ENCODE assay signal across 9 cellular contexts in the genomic region with DNA sequence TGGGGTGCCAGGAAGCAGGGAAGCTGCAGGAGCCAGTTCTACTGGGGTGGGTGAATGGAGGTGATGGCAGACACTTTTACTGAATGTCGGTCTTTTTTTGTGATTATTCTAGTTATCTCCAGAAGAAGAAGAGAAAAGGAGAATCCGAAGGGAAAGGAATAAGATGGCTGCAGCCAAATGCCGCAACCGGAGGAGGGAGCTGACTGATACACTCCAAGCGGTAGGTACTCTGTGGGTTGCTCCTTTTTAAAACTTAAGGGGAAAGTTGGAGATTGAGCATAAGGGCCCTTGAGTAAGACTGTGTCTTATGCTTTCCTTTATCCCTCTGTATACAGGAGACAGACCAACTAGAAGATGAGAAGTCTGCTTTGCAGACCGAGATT. TPM values are rescaled to one million over a fixed set of nuclear protein-coding genes. Genes with fewer than 3 reads are reported as not detected.
DNase-seq lines count a peak whose midpoint lies in the region; ATAC-seq and TF ChIP-seq lines count a peak whose summit lies in the region.
"Had no signal": no experiment of that assay in that cellular context is flagged by ENCODE, and none has a peak within 500 bp of the region (broad histone marks: within the 10 kb centered on the region; RNA-seq: fewer than 3 reads in every experiment).

No MANE protein-coding gene starts in this region.

- H3K9ac ChIP-seq in subcutaneous abdominal adipose tissue (ENCODE audit: low read length in 5 of 5): peak overlapping the region; percentile 52 to 97 (median 91)

- peaks cover 33% of the 10 kb centered on the region for H3K36me3 Mint-ChIP-seq in activated CD4-positive, alpha-beta T cell treated with anti-CD3 and anti-CD28 coated beads for 36 hours (ENCODE audit: low read depth)

- H3K36me3 ChIP-seq in subcutaneous abdominal adipose tissue (ENCODE audit: control insufficient read depth in 5 of 5, insufficient read depth in 5 of 5, low read length in 5 of 5): peaks cover 3 to 29% (median 28%) of the 10 kb centered on the region in 5 donors

- H3K27me3 ChIP-seq in subcutaneous abdominal adipose tissue (ENCODE audit: control insufficient read depth in 5 of 5, insufficient read depth in 4 of 5, low read length in 5 of 5): peaks cover 0 to 5% (median 0%) of the 10 kb centered on the region in 5 donors

- no peak overlapping the region for H3K27ac Mint-ChIP-seq in activated CD4-positive, alpha-beta T cell treated with anti-CD3 and anti-CD28 coated beads for 36 hours

- no peak for DNase-seq in activated CD4-positive, alpha-beta T cell treated with anti-CD3 and anti-CD28 coated beads for 36 hours
- no peak for DNase-seq in activated CD4-positive, alpha-beta T cell treated with anti-CD3 and anti-CD28 coated beads, Interleukin-2, amount 50 U/mL, for 1 hour
- DNase-seq in caudate nucleus (lab: John Stamatoyannopoulos, UW) (no peak), medulla oblongata (ENCODE audit: extremely low spot score) (peak; percentile 39), inferior parietal cortex (ENCODE audit: extremely low spot score) (no peak), HEK293T (ENCODE audit: extremely low spot score) (no peak), G401 (ENCODE audit: low spot score) (no peak)
- DNase-seq: NCI-H446 had no signal

- in situ Hi-C loops in G401 (cut with HindIII; ENCODE audit: low sequenced_read_pairs): no loop called here

- H3K4me1 ChIP-seq in subcutaneous abdominal adipose tissue (ENCODE audit: control insufficient read depth in 5 of 5, insufficient read depth in 5 of 5, low read length in 5 of 5): peaks cover 11 to 57% (median 36%) of the 10 kb centered on the region in 5 donors

- no peaks in the 10 kb centered on the region for H3K9me3 ChIP-seq in subcutaneous abdominal adipose tissue (ENCODE audit: control insufficient read depth in 5 of 5, low read length in 5 of 5)

- peak overlapping the region; percentile 98 to 100 (median 99) for H3K4me3 ChIP-seq in subcutaneous abdominal adipose tissue (ENCODE audit: low read depth in 1 of 5, low read length in 5 of 5)

- CTCF ChIA-PET in activated CD4-positive, alpha-beta T cell treated with anti-CD3 and anti-CD28 coated beads for 36 hours (lab: Charles Lee): interaction anchor here (0.5 to 6.6 kb wide), 3 partner anchors 11 to 14 kb away, joined by 3 to 35 read pairs (median 18); no protein-coding TSS in a partner anchor
- CTCF ChIA-PET in HEK293T (lab: Yijun Ruan, JAX): interaction anchor here (0.6 to 1.0 kb wide), 2 partner anchors 9 to 12 kb away, joined by 3 to 4 read pairs; no protein-coding TSS in a partner anchor

- H3K4me3 Mint-ChIP-seq in activated CD4-positive, alpha-beta T cell treated with anti-CD3 and anti-CD28 coated beads for 36 hours: peak overlapping the region; percentile 85

- peaks cover 10% of the 10 kb centered on the region for H3K27me3 Mint-ChIP-seq in activated CD4-positive, alpha-beta T cell treated with anti-CD3 and anti-CD28 coated beads for 36 hours

- H3K27ac ChIP-seq in caudate nucleus (ENCODE audit: low read depth, low read length) (peak overlapping the region; percentile 99), subcutaneous abdominal adipose tissue (ENCODE audit: low read depth, low read length) (peak overlapping the region; percentile 16)

- peaks cover 28% of the 10 kb centered on the region for H3K4me1 Mint-ChIP-seq in activated CD4-positive, alpha-beta T cell treated with anti-CD3 and anti-CD28 coated beads for 36 hours

- intact Hi-C loops in activated CD4-positive, alpha-beta T cell treated with anti-CD3 and anti-CD28 coated beads for 36 hours (cut with DNase I, micrococcal nuclease): no loop called here

- no peak for ATAC-seq in activated CD4-positive, alpha-beta T cell treated with anti-CD3 and anti-CD28 coated beads for 36 hours

- H3K9me3 Mint-ChIP-seq in activated CD4-positive, alpha-beta T cell treated with anti-CD3 and anti-CD28 coated beads for 36 hours (ENCODE audit: low read depth): no peaks in the 10 kb centered on the region

- POLR2A ChIA-PET in activated CD4-positive, alpha-beta T cell treated with anti-CD3 and anti-CD28 coated beads for 36 hours (lab: Charles Lee): interaction anchor here (1.2 to 2.0 kb wide), 2 partner anchors 14 to 33 kb away, joined by 3 to 6 read pairs; no protein-coding TSS in a partner anchor
- POLR2A ChIA-PET in HEK293T (lab: Yijun Ruan, JAX): interaction anchor here (2.1 kb wide), 1 partner anchor 154 kb away, joined by 6 read pairs; the partner anchor contains the start of gene NEK9

TF ChIP-seq in HEK293T, 16 proteins besides CTCF, POLR2A, EP300 and RAD21:
- TF ChIP-seq LEF1 (IDR thresholded peaks at IDR 0.05; ENCODE audit: borderline replicate concordance) (no peak), HDGF (IDR thresholded peaks at IDR 0.05; ENCODE audit: borderline replicate concordance) (no peak), FOXM1 (IDR thresholded peaks at IDR 0.05; ENCODE audit: borderline replicate concordance) (no peak), ELF4 (IDR thresholded peaks at IDR 0.05) (no peak), ARNT (IDR thresholded peaks at IDR 0.05) (no peak), FOXK2 (IDR thresholded peaks at IDR 0.05) (no peak), TARDBP (IDR thresholded peaks at IDR 0.05) (no peak), SP1 (IDR thresholded peaks at IDR 0.05) (no peak), ZNF384 (IDR thresholded peaks at IDR 0.05) (no peak), CTBP1 (IDR thresholded peaks at IDR 0.05; ENCODE audit: borderline replicate concordance) (no peak), NFRKB (IDR thresholded peaks at IDR 0.05) (no peak), FOXA1 (IDR thresholded peaks at IDR 0.05) (no peak), BHLHE40 (IDR thresholded peaks at IDR 0.05; ENCODE audit: borderline replicate concordance) (no peak), L3MBTL2 (conservative IDR thresholded peaks at IDR 0.05) (no peak), SUZ12 (IDR thresholded peaks at IDR 0.05) (no peak)
- TF ChIP-seq, protein P1, sequence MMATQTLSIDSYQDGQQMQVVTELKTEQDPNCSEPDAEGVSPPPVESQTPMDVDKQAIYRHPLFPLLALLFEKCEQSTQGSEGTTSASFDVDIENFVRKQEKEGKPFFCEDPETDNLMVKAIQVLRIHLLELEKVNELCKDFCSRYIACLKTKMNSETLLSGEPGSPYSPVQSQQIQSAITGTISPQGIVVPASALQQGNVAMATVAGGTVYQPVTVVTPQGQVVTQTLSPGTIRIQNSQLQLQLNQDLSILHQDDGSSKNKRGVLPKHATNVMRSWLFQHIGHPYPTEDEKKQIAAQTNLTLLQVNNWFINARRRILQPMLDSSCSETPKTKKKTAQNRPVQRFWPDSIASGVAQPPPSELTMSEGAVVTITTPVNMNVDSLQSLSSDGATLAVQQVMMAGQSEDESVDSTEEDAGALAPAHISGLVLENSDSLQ (IDR thresholded peaks at IDR 0.05): no peak

RNA-seq across cellular contexts. Expression of gene FOS, which starts 1.8 kb away (rescaled TPM):
- total RNA-seq in activated CD4-positive, alpha-beta T cell treated with anti-CD3 and anti-CD28 coated beads for 36 hours: 10 to 100 TPM; 16.0 to 21.1 TPM
- 29.8 and 41.0 TPM in 2 replicates for total RNA-seq in G401 (2014; rRNA removed; shearing (Covaris generic))
